In genomic region chr10:70688828-70689227, GRCh38 we compare ENCODE assay signal across 9 cellular contexts. TPM values are rescaled to one million over a fixed set of nuclear protein-coding genes. Genes with fewer than 3 reads are reported as not detected.
"Had no signal": no experiment of that assay in that cellular context is flagged by ENCODE, and none has a peak within 500 bp of the region (broad histone marks: within the 10 kb centered on the region; RNA-seq: fewer than 3 reads in every experiment).

No MANE protein-coding gene starts in this region.

- H3K27ac Mint-ChIP-seq: IgD-negative memory B cell had no signal

- H3K9ac ChIP-seq: KMS-11 had no signal

- H3K4me2 ChIP-seq: KMS-11 had no signal

- H3K9me3 Mint-ChIP-seq: IgD-negative memory B cell had no signal

- DNase-seq: IMR-90, KBM-7, KG1 had no signal

- ATAC-seq: HepG2 had no signal

- H3K4me1 Mint-ChIP-seq: IgD-negative memory B cell had no signal

- FAIRE-seq: HepG2, HTR-8/SVneo had no signal

- H3K27ac ChIP-seq: HL-60, KMS-11 had no signal

RNA-seq across cellular contexts. Expression of gene ADAMTS14, which starts 16.5 kb away (rescaled TPM):
- total RNA-seq: HT1080 had no signal
- polyA plus RNA-seq: IgD-negative memory B cell had no signal
